In the genomic region with DNA sequence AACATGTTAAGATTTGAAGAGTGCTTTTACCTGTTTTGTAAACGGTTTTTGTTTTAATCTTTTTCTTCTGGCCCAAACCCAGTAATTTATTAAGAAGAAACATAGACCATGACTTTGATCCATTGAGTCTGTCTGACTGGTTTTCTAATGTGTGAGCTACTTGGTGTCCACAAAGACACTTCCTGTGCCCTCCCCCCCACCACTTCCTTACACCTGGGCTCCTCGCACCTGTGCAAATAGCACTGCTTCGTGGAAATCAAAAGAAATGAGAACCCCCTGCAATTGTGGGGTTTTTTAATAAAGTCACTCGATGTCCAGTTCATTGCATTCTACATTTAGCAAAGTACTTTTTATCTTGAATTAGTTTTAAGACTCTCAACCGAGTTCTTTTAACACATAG, we compare ENCODE assay signal across 1 cellular context.
TF ChIP-seq lines count a peak whose summit lies in the region.

No MANE protein-coding gene starts in this region.

TF ChIP-seq in HepG2, 621 proteins besides CTCF, POLR2A, EP300 and RAD21:
- no peak for TF ChIP-seq CSRNP1 (CRISPR knock-in tag; IDR thresholded peaks at IDR 0.05)
